Comparison of ENCODE assay signal across 22 cellular contexts in genomic region chr12:114623737-114624136, GRCh38.
DNase-seq lines count a peak whose midpoint lies in the region; ATAC-seq and TF ChIP-seq lines count a peak whose summit lies in the region.
"Had no signal": no experiment of that assay in that cellular context is flagged by ENCODE, and none has a peak within 500 bp of the region (broad histone marks: within the 10 kb centered on the region; RNA-seq: fewer than 3 reads in every experiment).

No MANE protein-coding gene starts in this region.

- no peak overlapping the region for H3K27ac ChIP-seq in SK-N-SH (ENCODE audit: low read depth in 2 of 2, low read length in 1 of 2)
- H3K27ac ChIP-seq in testis = no peak overlapping the region
- H3K27ac ChIP-seq: BLaER1 treated with 17β-estradiol and CSF1 and Interleukin-3, amounts not matched to agents 10 nM and 100 nM; GM23248 had no signal

- H4K20me1 ChIP-seq in SK-N-SH (ENCODE audit: insufficient read depth) = no peaks in the 10 kb centered on the region
- H4K20me1 ChIP-seq: BLaER1 treated with 17β-estradiol and CSF1 and Interleukin-3, amounts not matched to agents 10 nM and 100 nM had no signal

- H3K4me2 ChIP-seq in SK-N-SH = no peak overlapping the region
- H3K4me2 ChIP-seq: BLaER1 treated with 17β-estradiol and CSF1 and Interleukin-3, amounts not matched to agents 10 nM and 100 nM had no signal

- no peaks in the 10 kb centered on the region for H3K36me3 ChIP-seq in SK-N-SH (replicated peaks in 1 of 2; ENCODE audit: control insufficient read depth in 1 of 2, insufficient read depth in 2 of 2, low read length in 1 of 2)
- no peaks in the 10 kb centered on the region for H3K36me3 ChIP-seq in testis (ENCODE audit: low read depth, missing control alignments)
- H3K36me3 ChIP-seq: BE2C; BLaER1 treated with 17β-estradiol and CSF1 and Interleukin-3, amounts not matched to agents 10 nM and 100 nM had no signal

- TF ChIP-seq CTCF in SK-N-SH (IDR thresholded peaks at IDR 0.05) (no peak), choroid plexus epithelial cell (conservative IDR thresholded peaks at IDR 0.05; ENCODE audit: low read depth, low read length) (no peak), testis (IDR thresholded peaks at IDR 0.05) (no peak)

- ATAC-seq in SK-N-SH treated with all-trans-retinoic acid at 6 μM for 48 hours = no peak
- ATAC-seq in GM21367 (IDR thresholded peaks at IDR 0.05; ENCODE audit: unreplicated experiment) = no peak
- ATAC-seq in GM21529 (IDR thresholded peaks at IDR 0.05; ENCODE audit: unreplicated experiment) = no peak
- ATAC-seq: GM12878, HCT116 had no signal

- H3K9me3 ChIP-seq in SK-N-SH (no peaks in the 10 kb centered on the region), testis (no peaks in the 10 kb centered on the region)
- H3K9me3 ChIP-seq: BE2C; BLaER1 treated with 17β-estradiol and CSF1 and Interleukin-3, amounts not matched to agents 10 nM and 100 nM had no signal

- POLR2A ChIA-PET in SK-N-SH (lab: Yijun Ruan, JAX) = no interaction called here

- no peaks in the 10 kb centered on the region for H3K79me2 ChIP-seq in SK-N-SH (ENCODE audit: insufficient read depth)

- no peaks in the 10 kb centered on the region for H3K9me2 ChIP-seq in SK-N-SH

- H3K4me3 ChIP-seq in SK-N-SH (ENCODE audit: low read depth in 2 of 2, low read length in 1 of 2) = no peak overlapping the region
- H3K4me3 ChIP-seq in choroid plexus epithelial cell (ENCODE audit: low read depth, low read length) = no peak overlapping the region
- no peak overlapping the region for H3K4me3 ChIP-seq in testis
- H3K4me3 ChIP-seq: BLaER1 treated with 17β-estradiol and CSF1 and Interleukin-3, amounts not matched to agents 10 nM and 100 nM; GM12878; GM23248 had no signal

- H3K4me1 ChIP-seq in SK-N-SH (ENCODE audit: control insufficient read depth in 1 of 2, insufficient read depth in 2 of 2, low read depth in 1 of 2, low read length in 1 of 2) (no peaks in the 10 kb centered on the region), testis (no peaks in the 10 kb centered on the region)
- H3K4me1 ChIP-seq: BE2C; BLaER1 treated with 17β-estradiol and CSF1 and Interleukin-3, amounts not matched to agents 10 nM and 100 nM had no signal

- intact Hi-C loops in testis (cut with DNase I; ENCODE audit: low total_unique reads) = no loop called here

- no peaks in the 10 kb centered on the region for H3K27me3 ChIP-seq in SK-N-SH (ENCODE audit: insufficient read depth)
- no peaks in the 10 kb centered on the region for H3K27me3 ChIP-seq in testis
- H3K27me3 ChIP-seq: BE2C; BLaER1 treated with 17β-estradiol and CSF1 and Interleukin-3, amounts not matched to agents 10 nM and 100 nM had no signal

- no peak overlapping the region for H3K9ac ChIP-seq in SK-N-SH
- H3K9ac ChIP-seq: BLaER1 treated with 17β-estradiol and CSF1 and Interleukin-3, amounts not matched to agents 10 nM and 100 nM; GM23248 had no signal

- DNase-seq in SK-N-SH (no peak), SK-MEL-5 (ENCODE audit: low read depth, low spot score) (peak; percentile 22), choroid plexus epithelial cell (ENCODE audit: low read depth) (peak; percentile 6), testis (peak; percentile 27), HCEC 1CT (no peak)
- DNase-seq: ACHN; AML-193; BE2C; CD4-positive, alpha-beta T cell; CD8-positive, alpha-beta memory T cell; DMS 273 treated with DMSO at 0.1 percent for 48 hours; DMS79; EL; GDM1; GM23248; H7 had no signal

- no peaks in the 10 kb centered on the region for H3F3A ChIP-seq in SK-N-SH (replicated peaks; ENCODE audit: insufficient read depth)

- CTCF ChIA-PET in SK-N-SH (lab: Yijun Ruan, JAX) = interaction anchor here (0.8 to 7.9 kb wide), 13 partner anchors 10 to 1294 kb away, joined by 3 to 71 read pairs (median 7); no protein-coding TSS in a partner anchor

- no peak for TF ChIP-seq EP300 in SK-N-SH (IDR thresholded peaks at IDR 0.05; ENCODE audit: borderline replicate concordance in 1 of 2, low read depth in 1 of 2, low read length in 1 of 2)

- TF ChIP-seq RAD21 in SK-N-SH (IDR thresholded peaks at IDR 0.05; ENCODE audit: low read length) = no peak

- in situ Hi-C loops in SK-MEL-5 (cut with HindIII; ENCODE audit: low pct_unique_long_range_greater_than_20kb, low sequenced_read_pairs) = no loop called here

- TF ChIP-seq POLR2A in testis (IDR thresholded peaks at IDR 0.05) = no peak

- no peak overlapping the region for H2AFZ ChIP-seq in SK-N-SH (ENCODE audit: low read depth)
- H2AFZ ChIP-seq: GM23248 had no signal

TF ChIP-seq in SK-N-SH, 30 proteins besides CTCF, POLR2A, EP300 and RAD21:
- TF ChIP-seq USF2 (IDR thresholded peaks at IDR 0.05; ENCODE audit: borderline replicate concordance, low read depth, low read length) = no peak
- TF ChIP-seq, protein P1, sequence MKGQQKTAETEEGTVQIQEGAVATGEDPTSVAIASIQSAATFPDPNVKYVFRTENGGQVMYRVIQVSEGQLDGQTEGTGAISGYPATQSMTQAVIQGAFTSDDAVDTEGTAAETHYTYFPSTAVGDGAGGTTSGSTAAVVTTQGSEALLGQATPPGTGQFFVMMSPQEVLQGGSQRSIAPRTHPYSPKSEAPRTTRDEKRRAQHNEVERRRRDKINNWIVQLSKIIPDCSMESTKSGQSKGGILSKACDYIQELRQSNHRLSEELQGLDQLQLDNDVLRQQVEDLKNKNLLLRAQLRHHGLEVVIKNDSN (IDR thresholded peaks at IDR 0.05; ENCODE audit: borderline replicate concordance, low read depth) = peak; percentile 25; the same call in 1 of the 2 replicates

TF ChIP-seq in SK-N-SH treated with all-trans-retinoic acid at 6 μM for 48 hours, 23 proteins besides CTCF, POLR2A, EP300 and RAD21 (continues in another document):
- TF ChIP-seq SNAI2 (CRISPR knock-in tag; IDR thresholded peaks at IDR 0.05) (no peak), ZNF8 (CRISPR knock-in tag; IDR thresholded peaks at IDR 0.05) (no peak), PPARA (CRISPR knock-in tag; IDR thresholded peaks at IDR 0.05; ENCODE audit: borderline replicate concordance) (no peak), GLIS3 (CRISPR knock-in tag; IDR thresholded peaks at IDR 0.05) (no peak), ARNTL (CRISPR knock-in tag; IDR thresholded peaks at IDR 0.05; ENCODE audit: borderline replicate concordance, low read depth) (no peak), ZFP3 (CRISPR knock-in tag; IDR thresholded peaks at IDR 0.05) (no peak), BACH2 (CRISPR knock-in tag; IDR thresholded peaks at IDR 0.05; ENCODE audit: borderline replicate concordance) (no peak), OSR1 (CRISPR knock-in tag; IDR thresholded peaks at IDR 0.05) (no peak), ESRRG (CRISPR knock-in tag; IDR thresholded peaks at IDR 0.05) (no peak), CREB5 (CRISPR knock-in tag; IDR thresholded peaks at IDR 0.05; ENCODE audit: low read depth) (no peak), ZNF565 (CRISPR knock-in tag; conservative IDR thresholded peaks at IDR 0.05; ENCODE audit: low read depth) (no peak), POU6F1 (CRISPR knock-in tag; IDR thresholded peaks at IDR 0.05; ENCODE audit: borderline replicate concordance, low read depth) (no peak), TSHZ2 (CRISPR knock-in tag; IDR thresholded peaks at IDR 0.05) (no peak), ISL1 (CRISPR knock-in tag; IDR thresholded peaks at IDR 0.05) (no peak), TCF4 (CRISPR knock-in tag; IDR thresholded peaks at IDR 0.05; ENCODE audit: borderline replicate concordance) (no peak), ZC3H10 (CRISPR knock-in tag; IDR thresholded peaks at IDR 0.05) (no peak)

Comparison
In these comparisons a context has a peak if more than half of its experiments do, and no peak if none do; other contexts are left out.
1. DNase-seq: peak in SK-MEL-5 (single experiment), choroid plexus epithelial cell (single experiment) and testis (single experiment); none in SK-N-SH (single experiment) and HCEC 1CT (single experiment).